ENCODE assay signal across 15 cellular contexts in genomic region chr19:18697680-18698079, GRCh38. TPM values are rescaled to one million over a fixed set of nuclear protein-coding genes. Genes with fewer than 3 reads are reported as not detected.
DNase-seq lines count a peak whose midpoint lies in the region; ATAC-seq, FAIRE-seq and TF ChIP-seq lines count a peak whose summit lies in the region.
"Had no signal": no experiment of that assay in that cellular context is flagged by ENCODE, and none has a peak within 500 bp of the region (broad histone marks: within the 10 kb centered on the region; RNA-seq: fewer than 3 reads in every experiment).

No MANE protein-coding gene starts in this region.

- H3K27me3 Mint-ChIP-seq in T-cell, result no peaks in the 10 kb centered on the region
- H3K27me3 Mint-ChIP-seq: activated CD4-positive, alpha-beta memory T cell treated with anti-CD3 and anti-CD28 coated beads for 36 hours had no signal

- TF ChIP-seq CTCF in pancreas (IDR thresholded peaks at IDR 0.05) (no peak), gastroesophageal sphincter (IDR thresholded peaks at IDR 0.05) (no peak)

- intact Hi-C loops in pancreas (cut with DNase I), result no loop called here

- TF ChIP-seq POLR2A in gastroesophageal sphincter (IDR thresholded peaks at IDR 0.05), result no peak

- no peaks in the 10 kb centered on the region for H3K36me3 ChIP-seq in pancreas
- H3K36me3 ChIP-seq in gastroesophageal sphincter, result no peaks in the 10 kb centered on the region

- no peak overlapping the region for H3K4me3 Mint-ChIP-seq in T-cell
- H3K4me3 Mint-ChIP-seq: activated CD4-positive, alpha-beta memory T cell treated with anti-CD3 and anti-CD28 coated beads for 36 hours; dendritic cell treated with granulocyte-macrophage colony-stimulating factor and Interleukin-4, amounts not matched to agents 40 ng/mL and 50 ng/mL, for 4 days had no signal

- H3K27me3 ChIP-seq in pancreas (no peaks in the 10 kb centered on the region), gastroesophageal sphincter (no peaks in the 10 kb centered on the region)

- 41 to 43% methylated on average over 3 of the region's 3 CpGs for WGBS in pancreas, 2 donors
- 60% methylated on average over 1 of the region's 3 CpGs; no CpG with 5 or more reads in 1 of the 2 donors for WGBS in gastroesophageal sphincter (ENCODE audit: low coverage in 1 of 2), 2 donors

- POLR2A ChIA-PET in T-cell (lab: Charles Lee), result no interaction called here

- DNase-seq in NCI-H146 (lab: John Stamatoyannopoulos, UW), result peak; percentile 30
- no peak for DNase-seq in NCI-H146 treated with DMSO at 0.1 percent for 48 hours (lab: John Stamatoyannopoulos, UW; ENCODE audit: unreplicated experiment)
- DNase-seq in NAMALWA (ENCODE audit: low spot score), result peak; percentile 24
- DNase-seq in T-cell, result no peak
- DNase-seq in pancreas, result peak; percentile 40 to 89 (median 67)
- DNase-seq: 8988T; activated CD4-positive, alpha-beta memory T cell treated with anti-CD3 and anti-CD28 coated beads for 36 hours; aorta; IMR-90; T-helper 9 cell had no signal

- H3K27ac ChIP-seq in pancreas (no peak overlapping the region), gastroesophageal sphincter (no peak overlapping the region)

- peaks cover 35 to 46% (median 42%) of the 10 kb centered on the region in 3 donors for H3K4me1 Mint-ChIP-seq in T-cell

- H3K27ac Mint-ChIP-seq in T-cell, result peak overlapping the region; percentile 68 to 85
- H3K27ac Mint-ChIP-seq: activated CD4-positive, alpha-beta memory T cell treated with anti-CD3 and anti-CD28 coated beads for 36 hours; dendritic cell treated with granulocyte-macrophage colony-stimulating factor and Interleukin-4, amounts not matched to agents 40 ng/mL and 50 ng/mL, for 4 days had no signal

- no peaks in the 10 kb centered on the region for H3K36me3 Mint-ChIP-seq in T-cell
- H3K36me3 Mint-ChIP-seq: activated CD4-positive, alpha-beta memory T cell treated with anti-CD3 and anti-CD28 coated beads for 36 hours had no signal

- H3K4me1 ChIP-seq in pancreas (peaks cover 0 to 7% (median 0%) of the 10 kb centered on the region in 3 donors), gastroesophageal sphincter (peaks cover 0 to 43% (median 18%) of the 10 kb centered on the region in 3 donors)

- H3K9me3 ChIP-seq in pancreas (no peaks in the 10 kb centered on the region), gastroesophageal sphincter (no peaks in the 10 kb centered on the region)

- CTCF ChIA-PET in T-cell (lab: Charles Lee), result no interaction called here

- H3K4me3 ChIP-seq in pancreas, result no peak overlapping the region
- no peak overlapping the region for H3K4me3 ChIP-seq in gastroesophageal sphincter
- H3K4me3 ChIP-seq: smooth muscle cell had no signal

- no peak for TF ChIP-seq EP300 in gastroesophageal sphincter (IDR thresholded peaks at IDR 0.05)

- no peaks in the 10 kb centered on the region for H3K9me3 Mint-ChIP-seq in T-cell
- H3K9me3 Mint-ChIP-seq: activated CD4-positive, alpha-beta memory T cell treated with anti-CD3 and anti-CD28 coated beads for 36 hours; dendritic cell treated with granulocyte-macrophage colony-stimulating factor and Interleukin-4, amounts not matched to agents 40 ng/mL and 50 ng/mL, for 4 days had no signal

- ATAC-seq in T-cell (replicated peaks in 1 of 4) (no peak), pancreas (peak in 2 of 4 donors; percentile 8 to 21), gastroesophageal sphincter (no peak), GM21786 (IDR thresholded peaks at IDR 0.05; ENCODE audit: unreplicated experiment) (no peak), GM18909 (IDR thresholded peaks at IDR 0.05; ENCODE audit: poor library complexity, unreplicated experiment) (no peak)

- no peak for FAIRE-seq in pancreas (lab: Jason Lieb, UNC)

RNA-seq across cellular contexts. Expression of gene CRTC1, which starts 14.2 kb away (rescaled TPM):
- total RNA-seq in T-cell (10 to 100 TPM; 19.6 to 26.9 (median 25.0) TPM), pancreas (1 to 10 TPM; 5.2 to 8.1 (median 6.5) TPM), gastroesophageal sphincter (1 to 10 TPM; 3.8 to 8.9 (median 6.3) TPM)
- 10 to 100 TPM; 12.4 to 18.1 TPM for polyA plus RNA-seq in pancreas

Comparison
In these comparisons a context has a peak if more than half of its experiments do, and no peak if none do; other contexts are left out.
1. DNase-seq: peak in NCI-H146 (single experiment), NAMALWA (single experiment) and pancreas (6 of 6); none in NCI-H146 treated with DMSO at 0.1 percent for 48 hours (single experiment) and T-cell (0 of 34).